In the genomic region with DNA sequence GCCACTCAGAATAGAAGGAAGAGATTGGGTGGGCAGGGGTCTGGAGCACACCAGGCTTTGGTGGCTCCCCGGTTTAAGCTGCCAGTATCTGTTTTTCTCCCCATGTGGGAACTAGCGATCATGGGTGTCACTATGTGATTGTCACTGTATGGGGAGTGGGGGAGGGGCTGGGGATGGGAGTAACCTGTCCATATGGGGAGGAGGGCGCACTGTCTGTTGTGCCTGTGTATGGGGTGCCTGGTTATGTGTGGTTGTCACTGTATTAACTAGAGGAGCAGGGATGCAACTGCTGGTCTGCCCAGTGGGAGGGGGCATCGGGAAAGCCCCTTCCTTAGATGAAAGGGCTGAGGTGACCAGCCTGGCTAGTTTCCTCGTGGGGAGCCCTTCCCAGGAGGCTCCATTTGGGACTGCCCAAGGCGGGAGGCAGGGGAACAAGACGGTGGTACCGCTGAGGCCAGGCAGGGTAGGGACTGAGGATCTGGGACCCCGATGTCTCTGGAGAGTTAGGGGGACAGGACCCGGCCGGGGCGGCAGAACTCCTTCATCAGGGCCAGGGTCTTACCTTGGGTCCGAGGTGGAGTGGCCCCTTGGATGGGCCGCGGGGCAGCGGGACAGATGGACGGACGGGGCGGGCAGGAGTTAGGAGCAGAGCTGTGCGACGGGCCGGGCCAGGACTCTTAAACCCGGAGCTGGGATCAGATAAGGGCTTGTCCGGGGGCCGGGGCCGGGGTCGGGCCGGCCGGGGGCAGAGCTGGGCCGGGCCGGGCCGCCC, we compare ENCODE assay signal across 8 cellular contexts. TPM values are rescaled to one million over a fixed set of nuclear protein-coding genes. Genes with fewer than 3 reads are reported as not detected.
DNase-seq lines count a peak whose midpoint lies in the region; ATAC-seq and TF ChIP-seq lines count a peak whose summit lies in the region.

Gene KCNJ10 (minus strand): TSS at position 701 of the 772 bp plus-strand sequence. CDS start 27,628 bp downstream, outside the sequence.

- H3K27ac ChIP-seq in rectal smooth muscle tissue (ENCODE audit: low read depth, low read length), result no peak within 1 kb of the TSS

- H3K27me3 Mint-ChIP-seq in T-cell, result peaks cover 23 to 50% of the 10 kb centered on the region in 2 donors

- peak within 1 kb of the TSS in 1 of 2 donors; percentile 18 for H3K27ac Mint-ChIP-seq in T-cell

- no peaks in the 10 kb centered on the region for H3K36me3 ChIP-seq in rectal smooth muscle tissue (ENCODE audit: control insufficient read depth, insufficient read depth, low read length)

- peak in 1 of 4 experiments; percentile 1 for ATAC-seq in T-cell (replicated peaks in 1 of 4)

- peak within 1 kb of the TSS; percentile 84 to 98 (median 85) for H3K4me3 Mint-ChIP-seq in T-cell

- peaks cover 3% of the 10 kb centered on the region for H3K4me1 ChIP-seq in rectal smooth muscle tissue (ENCODE audit: control insufficient read depth, insufficient read depth, low read length)

- H3K9me3 Mint-ChIP-seq in T-cell, result no peaks in the 10 kb centered on the region

- DNase-seq in GM12865 (ENCODE audit: low read depth), result no peak
- DNase-seq in T-cell, result no peak
- no peak for DNase-seq in fibroblast of villous mesenchyme (ENCODE audit: low read depth)
- no peak for DNase-seq in putamen (ENCODE audit: low spot score)
- no peak for DNase-seq in GM03348 (ENCODE audit: low spot score)
- no peak for DNase-seq in dermis blood vessel endothelial cell
- DNase-seq in NCI-H2029 (lab: John Stamatoyannopoulos, UW), result no peak

- POLR2A ChIA-PET in T-cell (lab: Charles Lee), result no interaction called here

- peaks cover 6% of the 10 kb centered on the region for H3K27me3 ChIP-seq in rectal smooth muscle tissue (ENCODE audit: control insufficient read depth, insufficient read depth, low read length)

- H3K4me3 ChIP-seq in GM12865 (ENCODE audit: low read depth, low read length), result peak within 1 kb of the TSS; percentile 46
- peak within 1 kb of the TSS; percentile 65 for H3K4me3 ChIP-seq in fibroblast of villous mesenchyme (ENCODE audit: low read depth, low read length)
- peak within 1 kb of the TSS; percentile 80 for H3K4me3 ChIP-seq in rectal smooth muscle tissue (ENCODE audit: low read length)

- no peaks in the 10 kb centered on the region for H3K36me3 Mint-ChIP-seq in T-cell

- CTCF ChIA-PET in T-cell (lab: Charles Lee), result interaction anchor here (1.0 kb wide), 2 partner anchors 9 to 11 kb away, joined by 3 to 5 read pairs; no protein-coding TSS in a partner anchor

- H3K4me1 Mint-ChIP-seq in T-cell, result peaks cover 11 to 17% (median 14%) of the 10 kb centered on the region in 3 donors

- H3K9ac ChIP-seq in rectal smooth muscle tissue (ENCODE audit: low read length), result no peak within 1 kb of the TSS

- TF ChIP-seq CTCF in GM12865 (IDR thresholded peaks at IDR 0.05; ENCODE audit: insufficient read depth, low read depth, low read length, missing control alignments) (no peak), fibroblast of villous mesenchyme (IDR thresholded peaks at IDR 0.05; ENCODE audit: insufficient read depth, low read depth, low read length) (no peak)

RNA-seq across cellular contexts. Expression of gene KCNJ10, which starts in this region (rescaled TPM):
- under 1 TPM in 1 of 5 donors, not detected in 4; 0.22 TPM for total RNA-seq in T-cell
- total RNA-seq in fibroblast of villous mesenchyme, result under 0.01 TPM in 1 of 2 replicates, not detected in the other
- not detected in 2 replicates for total RNA-seq in dermis blood vessel endothelial cell
